8 cellular contexts compared by ENCODE assay signal in the genomic region with DNA sequence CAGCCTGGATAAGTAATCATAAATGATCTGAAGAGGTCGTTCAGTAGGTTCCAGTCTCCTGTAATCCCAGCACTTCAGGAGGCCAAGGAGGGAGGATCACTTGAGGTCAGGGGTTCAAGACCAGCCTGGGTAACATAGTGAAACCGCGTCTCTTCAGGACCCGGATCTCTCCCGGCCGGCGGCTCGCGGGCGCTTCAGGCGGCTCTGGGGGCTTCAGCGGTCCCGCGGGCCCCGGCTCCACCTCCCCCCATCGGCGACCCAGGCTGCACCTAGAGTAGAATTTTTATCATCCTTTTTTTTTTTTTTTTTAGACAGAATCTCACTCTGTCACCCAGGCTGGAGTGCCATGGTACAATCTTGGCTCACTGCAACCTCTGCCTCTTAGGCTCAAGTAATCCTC.
"Had no signal": no experiment of that assay in that cellular context is flagged by ENCODE, and none has a peak within 500 bp of the region (broad histone marks: within the 10 kb centered on the region; RNA-seq: fewer than 3 reads in every experiment).

No MANE protein-coding gene starts in this region.

- ATAC-seq: GM12878 had no signal

- H3K4me3 ChIP-seq: GM12878 had no signal

- DNase-seq: GDM1, GF-D8 had no signal

- FAIRE-seq: G401.6, GM12878, GM12891, GM12892, GM18507, GM19239 had no signal
